ENCODE assay signal across 10 cellular contexts in the genomic region with DNA sequence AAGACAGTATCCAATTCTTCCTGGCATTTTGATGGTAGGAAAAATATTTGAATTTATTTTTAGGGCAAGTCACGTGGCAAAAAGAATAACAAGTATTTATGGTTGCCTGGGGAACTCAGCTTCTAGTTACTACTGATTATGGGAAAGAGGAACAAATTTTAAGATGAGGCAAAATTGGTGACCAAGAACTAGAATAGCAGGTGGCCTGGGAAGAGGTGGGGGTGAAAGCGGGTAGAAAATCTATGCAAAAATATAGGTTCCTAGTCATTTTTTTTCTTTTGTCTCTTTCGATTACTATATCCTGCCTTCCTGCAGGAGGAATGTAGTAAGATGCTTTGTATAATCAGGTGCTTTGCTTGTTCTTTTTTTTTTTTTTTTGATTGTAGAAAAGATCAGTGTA. TPM values are rescaled to one million over a fixed set of nuclear protein-coding genes. Genes with fewer than 3 reads are reported as not detected.
DNase-seq lines count a peak whose midpoint lies in the region; ATAC-seq and TF ChIP-seq lines count a peak whose summit lies in the region.
"Had no signal": no experiment of that assay in that cellular context is flagged by ENCODE, and none has a peak within 500 bp of the region (broad histone marks: within the 10 kb centered on the region; RNA-seq: fewer than 3 reads in every experiment).

No MANE protein-coding gene starts in this region.

- no peaks in the 10 kb centered on the region for H3K27me3 ChIP-seq in sigmoid colon
- no peaks in the 10 kb centered on the region for H3K27me3 ChIP-seq in CD4-positive, alpha-beta T cell (ENCODE audit: control insufficient read depth, insufficient read depth, low read length)

- peaks cover 51% of the 10 kb centered on the region for H3K27me3 Mint-ChIP-seq in CD4-positive, alpha-beta T cell

- intact Hi-C loops in sigmoid colon (cut with DNase I): no loop called here
- intact Hi-C loops in CD4-positive, alpha-beta T cell (cut with DNase I, micrococcal nuclease): no loop called here

- no peak overlapping the region for H3K4me3 ChIP-seq in sigmoid colon

- TF ChIP-seq POLR2A in sigmoid colon (IDR thresholded peaks at IDR 0.05): no peak

- H3K4me1 Mint-ChIP-seq in CD4-positive, alpha-beta T cell (ENCODE audit: low read depth): no peaks in the 10 kb centered on the region

- H3K27ac ChIP-seq in sigmoid colon: peak overlapping the region in 3 of 4 donors; percentile 19 to 48 (median 33)
- no peak overlapping the region for H3K27ac ChIP-seq in CD4-positive, alpha-beta T cell (ENCODE audit: low read depth, low read length)

- WGBS in sigmoid colon, 2 donors: 51 to 84% methylated on average over 3 of the region's 3 CpGs

- DNase-seq in NOMO-1 (lab: John Stamatoyannopoulos, UW; ENCODE audit: unreplicated experiment in 2 of 2) (peak; percentile 53 to 57), NOMO-1 treated with dmso at 0.1 percent for 144 hours (lab: John Stamatoyannopoulos, UW; ENCODE audit: unreplicated experiment) (no peak), sigmoid colon (no peak), NCI-H2107 treated with DMSO at 0.1 percent for 48 hours (lab: John Stamatoyannopoulos, UW; ENCODE audit: unreplicated experiment) (no peak), SW 1271 (lab: John Stamatoyannopoulos, UW) (no peak)
- DNase-seq in CD4-positive, alpha-beta T cell: no peak

- TF ChIP-seq EP300 in sigmoid colon (IDR thresholded peaks at IDR 0.05): no peak

- POLR2A ChIA-PET in CD4-positive, alpha-beta T cell (lab: Charles Lee): no interaction called here

- H3K4me3 Mint-ChIP-seq in CD4-positive, alpha-beta T cell: no peak overlapping the region

- no peak for TF ChIP-seq CTCF in sigmoid colon (IDR thresholded peaks at IDR 0.05)
- TF ChIP-seq CTCF in CD4-positive, alpha-beta T cell (IDR thresholded peaks at IDR 0.05): no peak

- no peaks in the 10 kb centered on the region for H3K36me3 Mint-ChIP-seq in CD4-positive, alpha-beta T cell (ENCODE audit: low read depth)

- peaks cover 0 to 52% (median 39%) of the 10 kb centered on the region in 4 donors for H3K4me1 ChIP-seq in sigmoid colon

- ATAC-seq in GM21825 (IDR thresholded peaks at IDR 0.05; ENCODE audit: unreplicated experiment): peak; percentile 42
- ATAC-seq in HG03439 (IDR thresholded peaks at IDR 0.05; ENCODE audit: unreplicated experiment): peak; percentile 47
- ATAC-seq in CD4-positive, alpha-beta T cell (ENCODE audit: poor library complexity): no peak
- ATAC-seq: HepG2 had no signal

- H3K36me3 ChIP-seq in sigmoid colon: no peaks in the 10 kb centered on the region

- H3K9me3 ChIP-seq in sigmoid colon: no peaks in the 10 kb centered on the region
- no peaks in the 10 kb centered on the region for H3K9me3 ChIP-seq in CD4-positive, alpha-beta T cell (ENCODE audit: control insufficient read depth, low read length)

- CTCF ChIA-PET in CD4-positive, alpha-beta T cell (lab: Charles Lee): no interaction called here

- no peak overlapping the region for H3K27ac Mint-ChIP-seq in CD4-positive, alpha-beta T cell

- no peaks in the 10 kb centered on the region for H3K9me3 Mint-ChIP-seq in CD4-positive, alpha-beta T cell

RNA-seq across cellular contexts. Expression of a gene that starts 27.8 kb away (rescaled TPM):
- 100 to 1,000 TPM in 1 of 4 donors, 10 to 100 TPM in 3; 18.5 to 112 (median 24.1) TPM for total RNA-seq in sigmoid colon
- 10 to 100 TPM in 1 of 3 donors, 1 to 10 TPM in 2; 5.4 to 12.0 (median 9.9) TPM for polyA plus RNA-seq in sigmoid colon
- under 1 TPM; 0.64 to 0.82 TPM for total RNA-seq in CD4-positive, alpha-beta T cell
- total RNA-seq: NCI-H460 had no signal

Comparison
In these comparisons a context has a peak if more than half of its experiments do, and no peak if none do; other contexts are left out.
1. DNase-seq: peak in NOMO-1 (2 of 2); none in NOMO-1 treated with dmso at 0.1 percent for 144 hours (single experiment), sigmoid colon (single experiment), NCI-H2107 treated with DMSO at 0.1 percent for 48 hours (single experiment), SW 1271 (0 of 2) and CD4-positive, alpha-beta T cell (0 of 10).
2. RNA of a gene that starts 27.8 kb away (total RNA-seq): 18.5 to 112 TPM in sigmoid colon; 0.64 to 0.82 TPM in CD4-positive, alpha-beta T cell; every median in the first group is over 10 times any median in the second.